ENCODE assay signal across 22 cellular contexts in the genomic region with DNA sequence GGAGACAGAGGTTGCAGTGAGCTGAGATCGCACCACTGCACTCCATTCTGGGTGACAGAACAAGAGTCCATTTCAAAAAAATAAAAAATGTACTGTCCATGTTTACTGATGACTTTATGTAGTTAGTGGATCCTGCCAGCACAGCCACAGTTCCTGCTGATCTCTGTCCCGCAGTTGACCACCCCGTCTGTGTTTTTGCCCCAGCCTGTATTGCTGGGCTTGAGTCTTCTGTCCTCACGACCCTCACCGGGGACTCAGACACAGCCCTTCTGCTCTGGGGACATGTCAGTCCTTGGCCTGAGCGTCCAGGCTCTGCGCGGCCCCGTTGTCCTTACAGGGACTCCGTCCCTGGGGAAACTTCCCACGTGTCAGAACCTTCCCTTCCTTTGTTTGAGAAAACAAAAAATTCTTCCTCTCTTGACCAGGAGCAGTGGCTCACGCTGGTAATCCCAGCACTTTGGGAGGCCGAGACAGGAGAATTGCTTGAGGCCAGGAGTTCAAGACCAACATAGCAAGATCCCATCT.
"Had no signal": no experiment of that assay in that cellular context is flagged by ENCODE, and none has a peak within 500 bp of the region (broad histone marks: within the 10 kb centered on the region; RNA-seq: fewer than 3 reads in every experiment).

No MANE protein-coding gene starts in this region.

- H3K4me1 ChIP-seq: esophagus squamous epithelium, gastroesophageal sphincter, neural progenitor cell, pancreas, suprapubic skin, vagina had no signal

- DNase-seq: effector memory CD4-positive, alpha-beta T cell; esophagus squamous epithelium; foreskin fibroblast; glutamatergic neuron; immature natural killer cell; left colon; mammary epithelial cell; occipital lobe; pancreas; right cardiac atrium; stimulated activated CD4-positive, alpha-beta T cell treated with anti-CD3 and anti-CD28 coated beads, Interleukin-4, amount 100 ng/mL, for 1 hour; stimulated activated CD8-positive, alpha-beta memory T cell treated with anti-CD3 and anti-CD28 coated beads, Interleukin-4, amount 100 ng/mL, for 48 hours; stimulated activated naive CD8-positive, alpha-beta T cell treated with anti-CD3 and anti-CD28 coated beads, Interleukin-15, Interleukin-2, amounts not matched to agents 100 U/mL and 50 U/mL, for 24 hours; thyroid gland had no signal

- H3K9me3 ChIP-seq: esophagus squamous epithelium, gastroesophageal sphincter, pancreas, suprapubic skin, thyroid gland, vagina had no signal

- FAIRE-seq: keratinocyte, pancreas had no signal

- H3K4me3 ChIP-seq: esophagus squamous epithelium, gastroesophageal sphincter, neural progenitor cell, pancreas, smooth muscle cell, suprapubic skin, thyroid gland, vagina had no signal

- H3K36me3 ChIP-seq: esophagus squamous epithelium, gastroesophageal sphincter, neural progenitor cell, pancreas, suprapubic skin, thyroid gland, vagina had no signal

- H3K27me3 ChIP-seq: esophagus squamous epithelium, gastroesophageal sphincter, neural progenitor cell, pancreas, suprapubic skin, thyroid gland, vagina had no signal

- ATAC-seq: gastroesophageal sphincter; left colon; natural killer cell treated with Interleukin-12 subunit alpha and Interleukin-12 subunit beta and Interleukin-15 and Interleukin-18, amount 100 ng/mL, for 72 hours; pancreas; right cardiac atrium; stimulated activated effector memory CD8-positive, alpha-beta T cell treated with anti-CD3 and anti-CD28 coated beads, Interleukin-12 subunit alpha, Interleukin-12 subunit beta, amount 100 ng/mL, for 72 hours; stimulated activated naive CD8-positive, alpha-beta T cell treated with anti-CD3 and anti-CD28 coated beads, Interleukin-15, Interleukin-2, amounts not matched to agents 100 U/mL and 50 U/mL, for 24 hours had no signal

- H3K9ac ChIP-seq: neural progenitor cell had no signal

- H3K27ac ChIP-seq: esophagus squamous epithelium, gastroesophageal sphincter, neural progenitor cell, pancreas, suprapubic skin, thyroid gland, vagina had no signal
